Comparison of ENCODE assay signal across 8 cellular contexts in the genomic region with DNA sequence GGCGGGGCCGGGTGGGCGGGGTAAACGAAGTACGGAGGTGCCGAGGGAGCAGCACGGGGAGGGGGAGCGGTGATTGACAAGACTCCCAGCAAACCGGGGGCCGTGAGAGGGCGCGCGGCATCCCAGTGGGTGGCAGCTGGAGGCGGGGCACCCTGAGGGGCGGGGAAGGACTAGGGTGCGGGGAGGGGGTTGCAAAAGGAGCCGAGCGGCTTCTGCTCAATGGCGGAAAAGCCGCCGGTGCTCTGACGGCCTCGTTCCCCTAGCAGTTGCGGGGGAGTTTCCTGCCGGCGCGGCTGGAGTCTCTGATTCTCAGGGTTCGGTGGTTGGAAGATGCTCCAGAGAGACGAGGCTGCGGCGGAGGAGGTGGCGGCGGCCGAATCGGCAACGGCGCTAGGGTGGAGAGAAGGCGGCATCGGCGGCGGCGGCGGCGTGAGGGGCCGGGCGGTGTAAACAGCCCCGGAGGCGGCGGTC. TPM values are rescaled to one million over a fixed set of nuclear protein-coding genes. Genes with fewer than 3 reads are reported as not detected.
DNase-seq lines count a peak whose midpoint lies in the region; ATAC-seq, FAIRE-seq and TF ChIP-seq lines count a peak whose summit lies in the region.

TSS of gene PPM1B (plus strand) at position 192 of the 471 bp plus-strand sequence. CDS start 32,325 bp downstream, outside the sequence.

- in situ Hi-C loops in Caki2 (cut with HindIII; ENCODE audit: low pct_unique_long_range_greater_than_20kb, low sequenced_read_pairs) (no loop called here), GM23248 (cut with MboI) (no loop called here)

- H3K27me3 Mint-ChIP-seq in activated T-cell treated with anti-CD3 and anti-CD28 coated beads, Interleukin-2, amount 50 U/mL, for 72 hours (ENCODE audit: low read depth) = no peaks in the 10 kb centered on the region

- peaks cover 42% of the 10 kb centered on the region for H3K4me1 Mint-ChIP-seq in activated T-cell treated with anti-CD3 and anti-CD28 coated beads, Interleukin-2, amount 50 U/mL, for 72 hours (ENCODE audit: low read depth)

- FAIRE-seq in pancreas (lab: Jason Lieb, UNC) = no peak

- peaks cover 31% of the 10 kb centered on the region for H3F3A ChIP-seq in GM23248 (ENCODE audit: insufficient read depth)

- H3K36me3 ChIP-seq in GM23248 (ENCODE audit: low read depth) (no peaks in the 10 kb centered on the region), pancreas (no peaks in the 10 kb centered on the region), tibial nerve (no peaks in the 10 kb centered on the region)

- TF ChIP-seq POLR2A in NB4 (IDR thresholded peaks at IDR 0.05; ENCODE audit: extremely low read depth, insufficient read length) = peak; percentile 82
- peak; percentile 94 to 96 for TF ChIP-seq POLR2A in tibial nerve (IDR thresholded peaks at IDR 0.05)

- peak; percentile 77 to 79 for ATAC-seq in activated T-cell treated with anti-CD3 and anti-CD28 coated beads, Interleukin-2, amount 50 U/mL, for 72 hours (replicated peaks in 1 of 2)
- ATAC-seq in pancreas = peak; percentile 77 to 88 (median 81)

- H4K20me1 ChIP-seq in GM23248 (ENCODE audit: insufficient read depth) = peaks cover 12% of the 10 kb centered on the region; the same call in 1 of the 2 replicates

- H3K27me3 ChIP-seq in GM23248 (replicated peaks; ENCODE audit: insufficient read depth) (no peaks in the 10 kb centered on the region), pancreas (no peaks in the 10 kb centered on the region), tibial nerve (no peaks in the 10 kb centered on the region)

- WGBS in GM23248 (ENCODE audit: low coverage in 1 of 2, low lambda C conversion rate in 2 of 2, missing lambda C conversion rate in 2 of 2), 2 experiments = 1 to 2% methylated on average over 30 to 49 of the region's 49 CpGs
- 0 to 1% methylated on average over 42 to 49 of the region's 49 CpGs for WGBS in pancreas, 2 donors
- WGBS in tibial nerve, 2 donors = 1% methylated on average over 36 to 49 of the region's 49 CpGs

- H3K27ac ChIP-seq in GM23248 = peak within 1 kb of the TSS; percentile 97
- H3K27ac ChIP-seq in pancreas = peak within 1 kb of the TSS; percentile 96 to 99 (median 98)
- H3K27ac ChIP-seq in tibial nerve = peak within 1 kb of the TSS; percentile 95 to 99 (median 99)

- H3K9me3 ChIP-seq in GM23248 (ENCODE audit: low read depth) (no peaks in the 10 kb centered on the region), pancreas (no peaks in the 10 kb centered on the region), tibial nerve (peaks cover 0 to 6% (median 0%) of the 10 kb centered on the region in 4 donors)

- no peaks in the 10 kb centered on the region for H3K9me3 Mint-ChIP-seq in activated T-cell treated with anti-CD3 and anti-CD28 coated beads, Interleukin-2, amount 50 U/mL, for 72 hours

- TF ChIP-seq CTCF in NB4 (IDR thresholded peaks at IDR 0.05; ENCODE audit: low read depth, low read length) (no peak), fibroblast of the aortic adventitia (IDR thresholded peaks at IDR 0.05; ENCODE audit: insufficient read depth, low read length) (no peak), pancreas (IDR thresholded peaks at IDR 0.05) (no peak), tibial nerve (IDR thresholded peaks at IDR 0.05) (no peak)

- H2AFZ ChIP-seq in GM23248 = peak within 1 kb of the TSS; percentile 95

- peak within 1 kb of the TSS; percentile 99 for H3K4me2 ChIP-seq in GM23248 (ENCODE audit: unreplicated experiment)

- H3K9me2 ChIP-seq in GM23248 (ENCODE audit: insufficient read depth) = no peaks in the 10 kb centered on the region

- DNase-seq in Caki2 (ENCODE audit: low read depth) (no peak), GM23248 (no peak), NB4 (ENCODE audit: low read depth) (no peak), fibroblast of the aortic adventitia (ENCODE audit: low read depth) (no peak), pancreas (peak in 3 of 6 donors; percentile 97 to 99 (median 99)), tibial nerve (ENCODE audit: low spot score in 2 of 2) (peak in 1 of 2 donors; percentile 98), NCI-H1694 (lab: John Stamatoyannopoulos, UW) (no peak)
- DNase-seq in activated T-cell treated with anti-CD3 and anti-CD28 coated beads, Interleukin-2, amount 50 U/mL, for 72 hours = peak; percentile 99 to 100

- H3K4me3 ChIP-seq in GM23248 = peak within 1 kb of the TSS; percentile 91
- peak within 1 kb of the TSS; percentile 92 for H3K4me3 ChIP-seq in NB4 (ENCODE audit: low read depth, low read length)
- H3K4me3 ChIP-seq in fibroblast of the aortic adventitia (ENCODE audit: low read depth, low read length) = peak within 1 kb of the TSS; percentile 92
- peak within 1 kb of the TSS; percentile 75 to 96 (median 94) for H3K4me3 ChIP-seq in pancreas
- peak within 1 kb of the TSS; percentile 72 to 96 (median 94) for H3K4me3 ChIP-seq in tibial nerve

- H3K9ac ChIP-seq in GM23248 = peak within 1 kb of the TSS; percentile 90

- peak in 1 of 2 donors; percentile 98 for TF ChIP-seq EP300 in tibial nerve (IDR thresholded peaks at IDR 0.05)

- peak within 1 kb of the TSS; percentile 94 for H3K27ac Mint-ChIP-seq in activated T-cell treated with anti-CD3 and anti-CD28 coated beads, Interleukin-2, amount 50 U/mL, for 72 hours

- peaks cover 44% of the 10 kb centered on the region for H3K79me2 ChIP-seq in GM23248 (ENCODE audit: insufficient read depth)

- peaks cover 8% of the 10 kb centered on the region in 2 donors for H3K36me3 Mint-ChIP-seq in activated T-cell treated with anti-CD3 and anti-CD28 coated beads, Interleukin-2, amount 50 U/mL, for 72 hours (ENCODE audit: insufficient read depth in 2 of 2)

- peak within 1 kb of the TSS; percentile 95 to 98 for H3K4me3 Mint-ChIP-seq in activated T-cell treated with anti-CD3 and anti-CD28 coated beads, Interleukin-2, amount 50 U/mL, for 72 hours

- H3K4me1 ChIP-seq in GM23248 (ENCODE audit: insufficient read depth) (peaks cover 28% of the 10 kb centered on the region), pancreas (peaks cover 0 to 25% (median 13%) of the 10 kb centered on the region in 3 donors), tibial nerve (peaks cover 0 to 34% (median 19%) of the 10 kb centered on the region in 4 donors)

- intact Hi-C loops in pancreas (cut with DNase I) = no loop called here

RNA-seq across cellular contexts. Expression of gene PPM1B, which starts in this region (rescaled TPM):
- total RNA-seq in Caki2 (2014; rRNA removed; shearing (Covaris generic); ENCODE audit: low replicate concordance) = 22.5 and 35.2 TPM in 2 replicates
- 17.4 and 24.4 TPM in 2 replicates for total RNA-seq in GM23248 (2014; rRNA removed; shearing (Covaris generic))
- polyA plus RNA-seq in GM23248 (2016; fragmentation: Nextera tagmentation; extraction: Ambion mirVana) (19.7 and 23.1 TPM in 2 replicates), pancreas (10 to 100 TPM; 12.0 to 22.8 TPM)
- 10 to 100 TPM; 47.6 to 60.1 TPM for total RNA-seq in activated T-cell treated with anti-CD3 and anti-CD28 coated beads, Interleukin-2, amount 50 U/mL, for 72 hours
- total RNA-seq in fibroblast of the aortic adventitia (ENCODE audit: low replicate concordance) (30.0 and 57.9 TPM in 2 replicates), pancreas (10 to 100 TPM; 17.9 to 28.5 (median 19.7) TPM), tibial nerve (10 to 100 TPM; 35.1 to 72.6 (median 61.5) TPM)

Comparison
In these comparisons a context has a peak if more than half of its experiments do, and no peak if none do; other contexts are left out.
1. DNase-seq: peak in activated T-cell treated with anti-CD3 and anti-CD28 coated beads, Interleukin-2, amount 50 U/mL, for 72 hours (2 of 2); none in Caki2 (single experiment), GM23248 (single experiment), NB4 (single experiment), fibroblast of the aortic adventitia (single experiment) and NCI-H1694 (single experiment).
2. Peak in every context shown above with its lines, with median percentiles within 50 percentile points of each other: H3K27ac ChIP-seq and H3K4me3 ChIP-seq.